Comparison of ENCODE assay signal across 8 cellular contexts in the genomic region with DNA sequence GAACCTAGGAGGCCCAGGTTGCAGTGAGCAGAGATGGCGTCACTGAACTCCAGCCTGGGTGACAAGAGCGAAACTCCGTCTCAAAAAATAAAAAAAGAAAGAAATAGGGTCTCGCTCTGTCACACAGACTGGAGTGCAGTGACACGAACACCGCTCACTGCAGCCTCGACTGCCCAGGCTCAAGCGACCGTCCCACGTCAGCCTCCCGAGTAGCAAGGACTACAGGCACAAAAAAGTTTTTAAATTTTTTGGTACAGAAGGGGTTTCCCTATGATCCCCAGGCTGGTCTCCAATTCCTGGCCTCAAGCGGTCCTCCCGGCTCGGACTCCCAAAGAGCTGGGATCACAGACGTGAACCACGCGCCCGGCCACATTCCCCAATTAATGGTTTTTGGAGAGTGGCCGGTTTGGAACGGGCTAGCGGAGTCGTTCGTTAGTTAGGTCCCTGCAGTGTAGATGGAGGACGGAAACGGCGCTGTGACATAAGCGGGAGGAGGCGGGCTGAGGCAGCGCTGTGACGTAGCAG. TPM values are rescaled to one million over a fixed set of nuclear protein-coding genes. Genes with fewer than 3 reads are reported as not detected.
DNase-seq lines count a peak whose midpoint lies in the region; ATAC-seq and TF ChIP-seq lines count a peak whose summit lies in the region.

No MANE protein-coding gene starts in this region.

- peaks cover 26% of the 10 kb centered on the region for H3K4me1 Mint-ChIP-seq in T-helper 1 cell treated with Interleukin-12 subunit alpha and Interleukin-12 subunit beta and Interleukin-4 antibody, amounts not matched to agents 30 μg/mL and 1 μg/mL, for 36 hours (ENCODE audit: low read depth)
- peaks cover 37% of the 10 kb centered on the region for H3K4me1 Mint-ChIP-seq in activated naive CD8-positive, alpha-beta T cell treated with anti-CD3 and anti-CD28 coated beads, Interleukin-2, amount 10 ng/mL, durations not matched to agents 7 days and 5 days

- H3K27ac ChIP-seq in temporal lobe (ENCODE audit: low read depth, low read length): peak overlapping the region; percentile 88

- peak overlapping the region; percentile 56 for H3K4me3 ChIP-seq in kidney epithelial cell (ENCODE audit: low read depth, low read length)

- ATAC-seq in activated naive CD8-positive, alpha-beta T cell treated with anti-CD3 and anti-CD28 coated beads, Interleukin-2, amount 10 ng/mL, durations not matched to agents 7 days and 5 days (ENCODE audit: low read depth): no peak
- no peak for ATAC-seq in HG03521 (IDR thresholded peaks at IDR 0.05; ENCODE audit: unreplicated experiment)

- H3K4me3 Mint-ChIP-seq in T-helper 1 cell treated with Interleukin-12 subunit alpha and Interleukin-12 subunit beta and Interleukin-4 antibody, amounts not matched to agents 30 μg/mL and 1 μg/mL, for 36 hours: peak overlapping the region; percentile 99
- peak overlapping the region; percentile 96 for H3K4me3 Mint-ChIP-seq in activated naive CD8-positive, alpha-beta T cell treated with anti-CD3 and anti-CD28 coated beads, Interleukin-2, amount 10 ng/mL, durations not matched to agents 7 days and 5 days

- peaks cover 3% of the 10 kb centered on the region for H3K27me3 ChIP-seq in kidney epithelial cell (ENCODE audit: control insufficient read depth, insufficient read depth, low read length)

- DNase-seq in T-helper 1 cell (no peak), kidney epithelial cell (ENCODE audit: low read depth) (no peak), SHP77 (lab: John Stamatoyannopoulos, UW) (no peak), NCI-H2171 treated with DMSO at 0.1 percent for 48 hours (lab: John Stamatoyannopoulos, UW) (no peak)
- no peak for DNase-seq in activated naive CD8-positive, alpha-beta T cell treated with anti-CD3 and anti-CD28 coated beads, Interleukin-2, amount 10 ng/mL, durations not matched to agents 7 days and 5 days

- TF ChIP-seq CTCF in kidney epithelial cell (IDR thresholded peaks at IDR 0.05; ENCODE audit: insufficient read depth, low read length, poor library complexity, severe bottlenecking): no peak

- peaks cover 27% of the 10 kb centered on the region for H3K27me3 Mint-ChIP-seq in T-helper 1 cell treated with Interleukin-12 subunit alpha and Interleukin-12 subunit beta and Interleukin-4 antibody, amounts not matched to agents 30 μg/mL and 1 μg/mL, for 36 hours (ENCODE audit: low read depth)
- peaks cover 21% of the 10 kb centered on the region for H3K27me3 Mint-ChIP-seq in activated naive CD8-positive, alpha-beta T cell treated with anti-CD3 and anti-CD28 coated beads, Interleukin-2, amount 10 ng/mL, durations not matched to agents 7 days and 5 days

- POLR2A ChIA-PET in activated naive CD8-positive, alpha-beta T cell treated with anti-CD3 and anti-CD28 coated beads, Interleukin-2, amount 10 ng/mL, durations not matched to agents 7 days and 5 days (lab: Charles Lee): interaction anchor here (0.5 to 6.2 kb wide), 6 partner anchors 17 to 324 kb away, joined by 3 to 62 read pairs (median 8); partner anchors contain the start of genes IBA57, MRPL55 and TRIM11

- peaks cover 2% of the 10 kb centered on the region for H3K36me3 ChIP-seq in kidney epithelial cell (ENCODE audit: control insufficient read depth, insufficient read depth, low read length)

- H3K9me3 Mint-ChIP-seq in T-helper 1 cell treated with Interleukin-12 subunit alpha and Interleukin-12 subunit beta and Interleukin-4 antibody, amounts not matched to agents 30 μg/mL and 1 μg/mL, for 36 hours: no peaks in the 10 kb centered on the region
- no peaks in the 10 kb centered on the region for H3K9me3 Mint-ChIP-seq in activated naive CD8-positive, alpha-beta T cell treated with anti-CD3 and anti-CD28 coated beads, Interleukin-2, amount 10 ng/mL, durations not matched to agents 7 days and 5 days

- peak overlapping the region; percentile 99 for H3K27ac Mint-ChIP-seq in T-helper 1 cell treated with Interleukin-12 subunit alpha and Interleukin-12 subunit beta and Interleukin-4 antibody, amounts not matched to agents 30 μg/mL and 1 μg/mL, for 36 hours
- H3K27ac Mint-ChIP-seq in activated naive CD8-positive, alpha-beta T cell treated with anti-CD3 and anti-CD28 coated beads, Interleukin-2, amount 10 ng/mL, durations not matched to agents 7 days and 5 days: peak overlapping the region; percentile 98

- peaks cover 2% of the 10 kb centered on the region for H3K36me3 Mint-ChIP-seq in T-helper 1 cell treated with Interleukin-12 subunit alpha and Interleukin-12 subunit beta and Interleukin-4 antibody, amounts not matched to agents 30 μg/mL and 1 μg/mL, for 36 hours (ENCODE audit: low read depth)
- H3K36me3 Mint-ChIP-seq in activated naive CD8-positive, alpha-beta T cell treated with anti-CD3 and anti-CD28 coated beads, Interleukin-2, amount 10 ng/mL, durations not matched to agents 7 days and 5 days: peaks cover 11% of the 10 kb centered on the region

RNA-seq across cellular contexts. Expression of gene GUK1, which starts 0.6 kb away (rescaled TPM):
- total RNA-seq in activated naive CD8-positive, alpha-beta T cell treated with anti-CD3 and anti-CD28 coated beads, Interleukin-2, amount 10 ng/mL, durations not matched to agents 7 days and 5 days: 100 to 1,000 TPM; 289 to 327 TPM
- total RNA-seq in kidney epithelial cell: 302 and 377 TPM in 2 replicates
- total RNA-seq in temporal lobe: 109 TPM

RNA-seq across cellular contexts. Expression of gene GJC2, which starts 10.3 kb away (rescaled TPM):
- 1 to 10 TPM; 6.2 to 7.7 TPM for total RNA-seq in activated naive CD8-positive, alpha-beta T cell treated with anti-CD3 and anti-CD28 coated beads, Interleukin-2, amount 10 ng/mL, durations not matched to agents 7 days and 5 days
- total RNA-seq in kidney epithelial cell (0.21 and 0.38 TPM in 2 replicates), temporal lobe (0.74 TPM)

RNA-seq across cellular contexts. Expression of gene IBA57, which starts 26.1 kb away (rescaled TPM):
- total RNA-seq in activated naive CD8-positive, alpha-beta T cell treated with anti-CD3 and anti-CD28 coated beads, Interleukin-2, amount 10 ng/mL, durations not matched to agents 7 days and 5 days: 10 to 100 TPM in 1 of 2 experiments, 1 to 10 TPM in 1; 9.7 to 12.2 TPM
- total RNA-seq in kidney epithelial cell: 7.1 and 12.7 TPM in 2 replicates
- total RNA-seq in temporal lobe: 4.2 TPM

RNA-seq across cellular contexts. Expression of gene MRPL55, which starts 30.4 kb away (rescaled TPM):
- 10 to 100 TPM; 53.6 to 53.7 TPM for total RNA-seq in activated naive CD8-positive, alpha-beta T cell treated with anti-CD3 and anti-CD28 coated beads, Interleukin-2, amount 10 ng/mL, durations not matched to agents 7 days and 5 days
- 68.7 and 73.5 TPM in 2 replicates for total RNA-seq in kidney epithelial cell
- 66.4 TPM for total RNA-seq in temporal lobe

RNA-seq across cellular contexts. Expression of gene C1orf35, which starts 36.3 kb away (rescaled TPM):
- 10 to 100 TPM; 25.2 to 29.2 TPM for total RNA-seq in activated naive CD8-positive, alpha-beta T cell treated with anti-CD3 and anti-CD28 coated beads, Interleukin-2, amount 10 ng/mL, durations not matched to agents 7 days and 5 days
- total RNA-seq in kidney epithelial cell (16.5 and 20.1 TPM in 2 replicates), temporal lobe (5.4 TPM)
